17 cellular contexts compared by ENCODE assay signal in genomic region chr3:41356775-41357174, GRCh38.
DNase-seq lines count a peak whose midpoint lies in the region; ATAC-seq, FAIRE-seq and TF ChIP-seq lines count a peak whose summit lies in the region.
"Had no signal": no experiment of that assay in that cellular context is flagged by ENCODE, and none has a peak within 500 bp of the region (broad histone marks: within the 10 kb centered on the region; RNA-seq: fewer than 3 reads in every experiment).

No MANE protein-coding gene starts in this region.

- TF ChIP-seq POLR2A in breast epithelium (IDR thresholded peaks at IDR 0.05) = no peak

- no peak overlapping the region for H3K27ac ChIP-seq in breast epithelium
- H3K27ac ChIP-seq: 22Rv1, A549, C4-2B had no signal

- H3K4me1 Mint-ChIP-seq in MCF 10A (ENCODE audit: insufficient read depth, unreplicated experiment) (no peaks in the 10 kb centered on the region), memory B cell (no peaks in the 10 kb centered on the region)
- H3K4me1 Mint-ChIP-seq: H9 had no signal

- H3K27me3 ChIP-seq in breast epithelium = no peaks in the 10 kb centered on the region
- no peaks in the 10 kb centered on the region for H3K27me3 ChIP-seq in bronchial epithelial cell (ENCODE audit: control insufficient read depth, insufficient read depth, low read length)

- H3K4me3 ChIP-seq in breast epithelium = no peak overlapping the region
- no peak overlapping the region for H3K4me3 ChIP-seq in bronchial epithelial cell (ENCODE audit: low read depth, low read length)
- H3K4me3 ChIP-seq: A549 had no signal

- POLR2A ChIA-PET in MCF 10A (lab: Yijun Ruan, JAX) = interaction anchor here (0.5 kb wide), 1 partner anchor 219 kb away, joined by 3 read pairs; no protein-coding TSS in a partner anchor

- H3K27ac Mint-ChIP-seq in MCF 10A (ENCODE audit: low read depth, unreplicated experiment) (no peak overlapping the region), memory B cell (peak overlapping the region; percentile 22)
- H3K27ac Mint-ChIP-seq: CD4-positive, alpha-beta T cell had no signal

- H3K4me1 ChIP-seq in breast epithelium = no peaks in the 10 kb centered on the region
- H3K4me1 ChIP-seq: A549, Caco-2 had no signal

- CTCF ChIA-PET in MCF 10A (lab: Yijun Ruan, JAX) = no interaction called here

- H3K9me3 Mint-ChIP-seq in MCF 10A (ENCODE audit: unreplicated experiment) (no peaks in the 10 kb centered on the region), memory B cell (no peaks in the 10 kb centered on the region)
- H3K9me3 Mint-ChIP-seq: CD4-positive, alpha-beta T cell; H9 had no signal

- BruUV-seq in MCF 10A (replicated peaks; lab: Mats Ljungman, UMichigan) = no TSS peak

- no peaks in the 10 kb centered on the region for H3K9me3 ChIP-seq in breast epithelium
- H3K9me3 ChIP-seq: A549, Caco-2 had no signal

- no peak for ATAC-seq in memory B cell (ENCODE audit: low read depth)
- ATAC-seq in HG02938 (IDR thresholded peaks at IDR 0.05; ENCODE audit: unreplicated experiment) = no peak
- ATAC-seq: A549 had no signal

- DNase-seq in MCF 10A (ENCODE audit: unreplicated experiment) (peak; percentile 4), breast epithelium (ENCODE audit: low spot score in 2 of 2) (no peak), bronchial epithelial cell (ENCODE audit: low read depth) (peak; percentile 32), memory B cell (ENCODE audit: low spot score in 2 of 2) (no peak)
- no peak for DNase-seq in stimulated activated CD4-positive, alpha-beta T cell treated with anti-CD3 and anti-CD28 coated beads, Interleukin-4, amount 100 ng/mL, for 24 hours
- no peak for DNase-seq in activated T-cell treated with anti-CD3 and anti-CD28 coated beads, Interleukin-2, amount 50 U/mL, for 1 hour
- DNase-seq: AML-193; Caco-2; CD4-positive, alpha-beta T cell; H9 had no signal

- intact Hi-C loops in MCF 10A (cut with micrococcal nuclease) (no loop called here), breast epithelium (cut with DNase I; ENCODE audit: low total_unique reads) (no loop called here)

- H3K27me3 Mint-ChIP-seq in MCF 10A (ENCODE audit: insufficient read depth, unreplicated experiment) (no peaks in the 10 kb centered on the region), memory B cell (no peaks in the 10 kb centered on the region)
- H3K27me3 Mint-ChIP-seq: CD4-positive, alpha-beta T cell had no signal

- H3K4me3 Mint-ChIP-seq in MCF 10A (ENCODE audit: unreplicated experiment) (no peak overlapping the region), memory B cell (no peak overlapping the region)
- H3K4me3 Mint-ChIP-seq: CD4-positive, alpha-beta T cell; H9 had no signal

- FAIRE-seq in bronchial epithelial cell (lab: Jason Lieb, UNC) = no peak
- FAIRE-seq: A549, D721Med, G401.6, GM12891 had no signal

- no peaks in the 10 kb centered on the region for H3K36me3 ChIP-seq in breast epithelium
- H3K36me3 ChIP-seq in bronchial epithelial cell (ENCODE audit: control insufficient read depth, insufficient read depth, low read length) = no peaks in the 10 kb centered on the region

- no peak for TF ChIP-seq CTCF in MCF 10A (IDR thresholded peaks at IDR 0.05; ENCODE audit: unreplicated experiment)
- no peak for TF ChIP-seq CTCF in breast epithelium (IDR thresholded peaks at IDR 0.05)
- no peak for TF ChIP-seq CTCF in bronchial epithelial cell (IDR thresholded peaks at IDR 0.05; ENCODE audit: insufficient read depth, low read length, severe bottlenecking)

- H3K36me3 Mint-ChIP-seq in MCF 10A (ENCODE audit: insufficient read depth, unreplicated experiment) (no peaks in the 10 kb centered on the region), memory B cell (peaks cover 22% of the 10 kb centered on the region)

Comparison
In these comparisons a context has a peak if more than half of its experiments do, and no peak if none do; other contexts are left out.
1. DNase-seq: peak in MCF 10A (single experiment) and bronchial epithelial cell (single experiment); none in breast epithelium (0 of 2), memory B cell (0 of 2), stimulated activated CD4-positive, alpha-beta T cell treated with anti-CD3 and anti-CD28 coated beads, Interleukin-4, amount 100 ng/mL, for 24 hours (single experiment) and activated T-cell treated with anti-CD3 and anti-CD28 coated beads, Interleukin-2, amount 50 U/mL, for 1 hour (single experiment).